In genomic region chr19:35066691-35067563, GRCh38 we compare ENCODE assay signal across 9 cellular contexts. TPM values are rescaled to one million over a fixed set of nuclear protein-coding genes. Genes with fewer than 3 reads are reported as not detected.
DNase-seq lines count a peak whose midpoint lies in the region; ATAC-seq and TF ChIP-seq lines count a peak whose summit lies in the region.
"Had no signal": no experiment of that assay in that cellular context is flagged by ENCODE, and none has a peak within 500 bp of the region (broad histone marks: within the 10 kb centered on the region; RNA-seq: fewer than 3 reads in every experiment).

No MANE protein-coding gene starts in this region.

- no peaks in the 10 kb centered on the region for H3K27me3 Mint-ChIP-seq in CD8-positive, alpha-beta T cell (ENCODE audit: low read depth)

- H3K36me3 Mint-ChIP-seq in CD8-positive, alpha-beta T cell = no peaks in the 10 kb centered on the region

- peaks cover 4% of the 10 kb centered on the region for H3K9me3 Mint-ChIP-seq in CD8-positive, alpha-beta T cell

- no peak for TF ChIP-seq POLR2A in ovary (IDR thresholded peaks at IDR 0.05)
- peak in 1 of 2 donors; percentile 23 for TF ChIP-seq POLR2A in tibial nerve (IDR thresholded peaks at IDR 0.05)

- H3K4me1 ChIP-seq in CD8-positive, alpha-beta T cell (ENCODE audit: insufficient read depth, low read length) = peaks cover 4% of the 10 kb centered on the region
- H3K4me1 ChIP-seq in SK-N-SH (ENCODE audit: control insufficient read depth in 1 of 2, insufficient read depth in 2 of 2, low read depth in 1 of 2, low read length in 1 of 2) (no peaks in the 10 kb centered on the region; a peak in 1 of 4 replicates), ovary (ENCODE audit: insufficient read depth) (no peaks in the 10 kb centered on the region), tibial nerve (peaks cover 0 to 19% (median 2%) of the 10 kb centered on the region in 4 donors)

- peak; percentile 79 to 96 (median 89) for DNase-seq in CD8-positive, alpha-beta T cell
- DNase-seq in MG63 (peak; percentile 79), SK-N-SH (peak; percentile 90), germinal center (ENCODE audit: low spot score) (peak; percentile 94), ovary (peak; percentile 56 to 88 (median 78)), tibial nerve (ENCODE audit: low spot score in 2 of 2) (peak; percentile 91 to 96)
- DNase-seq in activated naive CD4-positive, alpha-beta T cell treated with Interleukin-2 at 50 U/mL for 16 hours = peak; percentile 90

- CTCF ChIA-PET in CD8-positive, alpha-beta T cell (lab: Charles Lee) = interaction anchor here (0.6 to 2.5 kb wide), 43 partner anchors 9 to 443 kb away, joined by 3 to 25 read pairs (median 5); partner anchors contain the start of genes FXYD3 and LGI4
- CTCF ChIA-PET in SK-N-SH (lab: Yijun Ruan, JAX) = interaction anchor here (0.5 to 3.0 kb wide), 46 partner anchors 8 to 301 kb away, joined by 3 to 65 read pairs (median 6); partner anchors contain the start of genes FXYD1, FXYD3, FXYD5 and FXYD7

- TF ChIP-seq CTCF in CD8-positive, alpha-beta T cell (IDR thresholded peaks at IDR 0.05) = peak; percentile 76
- TF ChIP-seq CTCF in SK-N-SH (IDR thresholded peaks at IDR 0.05) = peak; percentile 94
- peak; percentile 56 to 63 (median 58) for TF ChIP-seq CTCF in ovary (IDR thresholded peaks at IDR 0.05)
- peak; percentile 80 to 96 (median 94) for TF ChIP-seq CTCF in tibial nerve (IDR thresholded peaks at IDR 0.05)

- no peaks in the 10 kb centered on the region for H3K36me3 ChIP-seq in CD8-positive, alpha-beta T cell (ENCODE audit: insufficient read depth, low read length)
- H3K36me3 ChIP-seq in MG63 (no peaks in the 10 kb centered on the region), SK-N-SH (replicated peaks in 1 of 2; ENCODE audit: control insufficient read depth in 1 of 2, insufficient read depth in 2 of 2, low read length in 1 of 2) (no peaks in the 10 kb centered on the region), ovary (no peaks in the 10 kb centered on the region), tibial nerve (no peaks in the 10 kb centered on the region)

- ATAC-seq in CD8-positive, alpha-beta T cell = peak; percentile 93
- ATAC-seq in GM21390 (IDR thresholded peaks at IDR 0.05; ENCODE audit: unreplicated experiment) = peak; percentile 81

- no peak overlapping the region for H3K27ac ChIP-seq in CD8-positive, alpha-beta T cell (ENCODE audit: low read depth, low read length)
- no peak overlapping the region for H3K27ac ChIP-seq in SK-N-SH (ENCODE audit: low read depth in 2 of 2, low read length in 1 of 2)
- no peak overlapping the region for H3K27ac ChIP-seq in ovary
- peak overlapping the region in 2 of 4 donors; percentile 38 to 67 for H3K27ac ChIP-seq in tibial nerve

- H2AFZ ChIP-seq in SK-N-SH (ENCODE audit: low read depth) = no peak overlapping the region

- no peaks in the 10 kb centered on the region for H3K79me2 ChIP-seq in SK-N-SH (ENCODE audit: insufficient read depth)

- WGBS in SK-N-SH (ENCODE audit: low lambda C conversion rate) = 29% methylated on average over 14 of the region's 14 CpGs
- 16 to 22% (median 19%) methylated on average over 14 of the region's 14 CpGs for WGBS in ovary, 3 donors
- WGBS in tibial nerve, 2 donors = 17 to 18% methylated on average over 13 to 14 of the region's 14 CpGs

- intact Hi-C loops in CD8-positive, alpha-beta T cell (cut with DNase I, micrococcal nuclease) = loop anchor here (1.0 to 5.0 kb wide), 10 partner anchors 23 to 430 kb away; partner anchors contain the start of gene LGI4 (in 2 of the 2)
- intact Hi-C loops in ovary (cut with DNase I) = no loop called here

- no peaks in the 10 kb centered on the region for H3K27me3 ChIP-seq in CD8-positive, alpha-beta T cell (ENCODE audit: insufficient read depth, low read length)
- H3K27me3 ChIP-seq in MG63 (no peaks in the 10 kb centered on the region), SK-N-SH (ENCODE audit: insufficient read depth) (0 out of 2 replicates have a peak, but pooled peaks cover 3% of the 10 kb centered on the region), ovary (no peaks in the 10 kb centered on the region), tibial nerve (no peaks in the 10 kb centered on the region)

- H3K4me1 Mint-ChIP-seq in CD8-positive, alpha-beta T cell (ENCODE audit: low read depth) = peaks cover 4% of the 10 kb centered on the region

- no peak overlapping the region for H3K9ac ChIP-seq in SK-N-SH

- no peaks in the 10 kb centered on the region for H4K20me1 ChIP-seq in SK-N-SH (ENCODE audit: insufficient read depth)

- no peak overlapping the region for H3K27ac Mint-ChIP-seq in CD8-positive, alpha-beta T cell

- H3K4me3 ChIP-seq in CD8-positive, alpha-beta T cell (ENCODE audit: low read depth, low read length) = no peak overlapping the region
- no peak overlapping the region for H3K4me3 ChIP-seq in MG63
- H3K4me3 ChIP-seq in SK-N-SH (ENCODE audit: low read depth in 2 of 2, low read length in 1 of 2) = no peak overlapping the region; a peak in 1 of 4 replicates
- H3K4me3 ChIP-seq in ovary = no peak overlapping the region
- H3K4me3 ChIP-seq in tibial nerve = no peak overlapping the region

- H3K4me2 ChIP-seq in SK-N-SH = no peak overlapping the region

- peak; percentile 94 for TF ChIP-seq RAD21 in SK-N-SH (IDR thresholded peaks at IDR 0.05; ENCODE audit: low read length)

- TF ChIP-seq EP300 in SK-N-SH (IDR thresholded peaks at IDR 0.05; ENCODE audit: borderline replicate concordance in 1 of 2, low read depth in 1 of 2, low read length in 1 of 2) = no peak
- no peak for TF ChIP-seq EP300 in ovary (IDR thresholded peaks at IDR 0.05)
- TF ChIP-seq EP300 in tibial nerve (IDR thresholded peaks at IDR 0.05) = peak in 1 of 2 donors; percentile 52

- H3K9me3 ChIP-seq in CD8-positive, alpha-beta T cell (ENCODE audit: low read length) = no peaks in the 10 kb centered on the region
- peaks cover 8% of the 10 kb centered on the region; the same call in 1 of the 2 replicates for H3K9me3 ChIP-seq in MG63
- no peaks in the 10 kb centered on the region for H3K9me3 ChIP-seq in SK-N-SH
- no peaks in the 10 kb centered on the region for H3K9me3 ChIP-seq in ovary
- peaks cover 0 to 11% (median 0%) of the 10 kb centered on the region in 4 donors for H3K9me3 ChIP-seq in tibial nerve

- H3K9me2 ChIP-seq in SK-N-SH = no peaks in the 10 kb centered on the region

- H3F3A ChIP-seq in SK-N-SH (replicated peaks; ENCODE audit: insufficient read depth) = no peaks in the 10 kb centered on the region

- H3K4me3 Mint-ChIP-seq in CD8-positive, alpha-beta T cell = no peak overlapping the region

- POLR2A ChIA-PET in CD8-positive, alpha-beta T cell (lab: Charles Lee) = interaction anchor here (0.5 to 0.6 kb wide), 2 partner anchors 214 to 390 kb away, joined by 3 read pairs; no protein-coding TSS in a partner anchor
- POLR2A ChIA-PET in SK-N-SH (lab: Yijun Ruan, JAX) = no interaction called here

TF ChIP-seq in SK-N-SH, 30 proteins besides CTCF, POLR2A, EP300 and RAD21:
- peak; percentile 18; the same call in 1 of the 2 replicates for TF ChIP-seq MXI1 (IDR thresholded peaks at IDR 0.05; ENCODE audit: low read depth, low read length)
- TF ChIP-seq RFX5 (IDR thresholded peaks at IDR 0.05; ENCODE audit: low read length) = no peak
- TF ChIP-seq USF1 (IDR thresholded peaks at IDR 0.05; ENCODE audit: borderline replicate concordance, low read depth) = peak; percentile 29; the same call in 1 of the 2 replicates
- peak; percentile 87 for TF ChIP-seq SMC3 (IDR thresholded peaks at IDR 0.05; ENCODE audit: low read depth, low read length)

RNA-seq across cellular contexts. Expression of gene HPN, which starts 25.4 kb away (rescaled TPM):
- not detected for total RNA-seq in CD8-positive, alpha-beta T cell
- not detected in 2 replicates for total RNA-seq in MG63 (2014; rRNA removed; shearing (Covaris generic); ENCODE audit: low replicate concordance)
- 0.05 TPM in 1 of 2 replicates, not detected in the other for polyA plus RNA-seq in SK-N-SH (2012; rRNA removed)
- 0.03 TPM in 1 of 2 replicates, not detected in the other for polyA plus RNA-seq in SK-N-SH (2012; cell fraction: cytosol; rRNA removed)
- polyA plus RNA-seq in SK-N-SH (2012; cell fraction: nucleus; rRNA removed) = 0.07 and 0.15 TPM in 2 replicates
- 10 to 100 TPM in 1 of 7 donors, 1 to 10 TPM in 5, under 1 TPM in 1; 0.45 to 21.1 (median 3.8) TPM for total RNA-seq in ovary
- under 1 TPM in 1 of 2 donors, not detected in 1; 0.42 TPM for polyA plus RNA-seq in ovary
- 1 to 10 TPM in 3 of 4 donors, not detected in 1; 1.3 to 3.5 (median 1.8) TPM for total RNA-seq in tibial nerve
- total RNA-seq: T-helper 2 cell treated with Interferon-gamma antibody and Interleukin-4, amounts not matched to agents 100 ng/mL and 5 ng/mL, for 36 hours had no signal

RNA-seq across cellular contexts. Expression of gene SCN1B, which starts 36.7 kb away (rescaled TPM):
- 1 to 10 TPM; 1.9 to 2.3 TPM for total RNA-seq in CD8-positive, alpha-beta T cell
- 0.86 and 2.3 TPM in 2 replicates for total RNA-seq in MG63 (2014; rRNA removed; shearing (Covaris generic); ENCODE audit: low replicate concordance)
- 10.3 and 10.5 TPM in 2 replicates for polyA plus RNA-seq in SK-N-SH (2012; rRNA removed)
- polyA plus RNA-seq in SK-N-SH (2012; cell fraction: cytosol; rRNA removed) = 7.0 and 8.3 TPM in 2 replicates
- polyA plus RNA-seq in SK-N-SH (2012; cell fraction: nucleus; rRNA removed) = 11.6 and 13.4 TPM in 2 replicates
- total RNA-seq in ovary = 10 to 100 TPM in 3 of 7 donors, 1 to 10 TPM in 3, under 1 TPM in 1; 0.83 to 13.9 (median 5.7) TPM
- polyA plus RNA-seq in ovary = 10 to 100 TPM in 1 of 2 donors, 1 to 10 TPM in 1; 3.6 to 10.6 TPM
- 10 to 100 TPM; 12.8 to 26.7 (median 13.4) TPM for total RNA-seq in tibial nerve

RNA-seq across cellular contexts. Expression of gene FXYD3, which starts 48.7 kb away (rescaled TPM):
- total RNA-seq in CD8-positive, alpha-beta T cell = not detected
- not detected in 2 replicates for total RNA-seq in MG63 (2014; rRNA removed; shearing (Covaris generic); ENCODE audit: low replicate concordance)
- polyA plus RNA-seq in SK-N-SH (2012; rRNA removed) = not detected in 2 replicates
- polyA plus RNA-seq in SK-N-SH (2012; cell fraction: cytosol; rRNA removed) = not detected in 2 replicates
- not detected in 2 replicates for polyA plus RNA-seq in SK-N-SH (2012; cell fraction: nucleus; rRNA removed)
- 10 to 100 TPM in 1 of 7 donors, 1 to 10 TPM in 4, under 1 TPM in 1, not detected in 1; 0.25 to 33.2 (median 4.1) TPM for total RNA-seq in ovary
- polyA plus RNA-seq in ovary = under 1 TPM in 1 of 2 donors, not detected in 1; 0.23 TPM
- 10 to 100 TPM; 10.8 to 33.9 (median 16.6) TPM for total RNA-seq in tibial nerve
- total RNA-seq: T-helper 2 cell treated with Interferon-gamma antibody and Interleukin-4, amounts not matched to agents 100 ng/mL and 5 ng/mL, for 36 hours had no signal

Comparison
In these comparisons a context has a peak if more than half of its experiments do, and no peak if none do; other contexts are left out.
1. intact Hi-C loops: an anchor here in CD8-positive, alpha-beta T cell (1.0 to 5.0 kb wide); none called in ovary.